1 cellular context compared by ENCODE assay signal in genomic region chr2:204683384-204683783, GRCh38.
A peak's percentile ranks its signal among the peaks of the same experiment; 100 is the strongest.
TF ChIP-seq lines count a peak whose summit lies in the region.

No MANE protein-coding gene starts in this region.

TF ChIP-seq in HepG2, 621 proteins besides CTCF, POLR2A, EP300 and RAD21 (continued from another document and continues in another):
- no peak for TF ChIP-seq MLXIP (CRISPR knock-in tag; IDR thresholded peaks at IDR 0.05; ENCODE audit: borderline replicate concordance)
- peak; percentile 70 for TF ChIP-seq POGZ (CRISPR knock-in tag; IDR thresholded peaks at IDR 0.05)
- TF ChIP-seq HMG20A (CRISPR knock-in tag; IDR thresholded peaks at IDR 0.05; ENCODE audit: borderline replicate concordance), result peak; percentile 68; the same call in 1 of the 2 replicates
- TF ChIP-seq HOMEZ (CRISPR knock-in tag; IDR thresholded peaks at IDR 0.05; ENCODE audit: low read depth), result peak; percentile 96; the same call in 1 of the 2 replicates
- TF ChIP-seq HDAC2 (CRISPR knock-in tag; IDR thresholded peaks at IDR 0.05), result peak; percentile 34; the same call in 1 of the 2 replicates
- no peak for TF ChIP-seq ZNF292 (CRISPR knock-in tag; IDR thresholded peaks at IDR 0.05; ENCODE audit: borderline replicate concordance, low read depth)
- no peak for TF ChIP-seq ZNF251 (CRISPR knock-in tag; IDR thresholded peaks at IDR 0.05)
- no peak for TF ChIP-seq SCMH1 (CRISPR knock-in tag; IDR thresholded peaks at IDR 0.05; ENCODE audit: borderline replicate concordance)
- no peak for TF ChIP-seq ZBTB34 (CRISPR knock-in tag; IDR thresholded peaks at IDR 0.05)
- no peak for TF ChIP-seq MLX (CRISPR knock-in tag; IDR thresholded peaks at IDR 0.05)
- peak; percentile 57; the same call in 1 of the 2 replicates for TF ChIP-seq MED1 (CRISPR knock-in tag; IDR thresholded peaks at IDR 0.05)
- 0 out of 2 replicates have a peak, but pooled peaks have one; percentile 31 for TF ChIP-seq PHF21A (CRISPR knock-in tag; IDR thresholded peaks at IDR 0.05)
- TF ChIP-seq ZNF691 (CRISPR knock-in tag; IDR thresholded peaks at IDR 0.05; ENCODE audit: borderline replicate concordance, low read depth), result no peak
- no peak for TF ChIP-seq BCL3 (CRISPR knock-in tag; IDR thresholded peaks at IDR 0.05)
- TF ChIP-seq ATF2 (CRISPR knock-in tag; IDR thresholded peaks at IDR 0.05), result 0 out of 2 replicates have a peak, but pooled peaks have one; percentile 16
- no peak for TF ChIP-seq KLF12 (CRISPR knock-in tag; IDR thresholded peaks at IDR 0.05; ENCODE audit: borderline replicate concordance)
- TF ChIP-seq ZMYM4 (CRISPR knock-in tag; IDR thresholded peaks at IDR 0.05), result peak; percentile 69
- no peak for TF ChIP-seq FOXO4 (CRISPR knock-in tag; conservative IDR thresholded peaks at IDR 0.05)
- no peak for TF ChIP-seq RFX1 (IDR thresholded peaks at IDR 0.05)
- TF ChIP-seq ZBTB20 (CRISPR knock-in tag; IDR thresholded peaks at IDR 0.05; ENCODE audit: borderline replicate concordance, low read depth), result no peak
- TF ChIP-seq ZNF10 (CRISPR knock-in tag; IDR thresholded peaks at IDR 0.05; ENCODE audit: borderline replicate concordance, low read depth), result no peak
- TF ChIP-seq HMG20B (CRISPR knock-in tag; conservative IDR thresholded peaks at IDR 0.05), result no peak
- TF ChIP-seq MXD1 (CRISPR knock-in tag; IDR thresholded peaks at IDR 0.05), result no peak
- no peak for TF ChIP-seq BRF2 (CRISPR knock-in tag; IDR thresholded peaks at IDR 0.05)
- TF ChIP-seq SIN3A (IDR thresholded peaks at IDR 0.05; ENCODE audit: borderline replicate concordance, low read depth, low read length), result no peak
- peak; percentile 77 for TF ChIP-seq ONECUT2 (CRISPR knock-in tag; IDR thresholded peaks at IDR 0.05)
- peak; percentile 96 for TF ChIP-seq GFI1 (CRISPR knock-in tag; IDR thresholded peaks at IDR 0.05; ENCODE audit: borderline replicate concordance)
- TF ChIP-seq ZNF788 (CRISPR knock-in tag; IDR thresholded peaks at IDR 0.05; ENCODE audit: borderline replicate concordance), result no peak
- peak; percentile 43; the same call in 1 of the 2 replicates for TF ChIP-seq SALL1 (CRISPR knock-in tag; IDR thresholded peaks at IDR 0.05)
- TF ChIP-seq THAP8 (CRISPR knock-in tag; IDR thresholded peaks at IDR 0.05; ENCODE audit: borderline replicate concordance), result no peak
- TF ChIP-seq ARID5B (CRISPR knock-in tag; IDR thresholded peaks at IDR 0.05), result peak; percentile 36; the same call in 1 of the 2 replicates
- peak; percentile 47; the same call in 1 of the 2 replicates for TF ChIP-seq FOXP4 (CRISPR knock-in tag; IDR thresholded peaks at IDR 0.05)
- TF ChIP-seq ZEB1 (IDR thresholded peaks at IDR 0.05; ENCODE audit: insufficient replicate concordance, low read depth), result no peak
- no peak for TF ChIP-seq TBX3 (IDR thresholded peaks at IDR 0.05; ENCODE audit: borderline replicate concordance)
- no peak for TF ChIP-seq YEATS2 (CRISPR knock-in tag; IDR thresholded peaks at IDR 0.05; ENCODE audit: borderline replicate concordance)
- TF ChIP-seq CCDC6 (CRISPR knock-in tag; IDR thresholded peaks at IDR 0.05), result no peak
- no peak for TF ChIP-seq JUN (CRISPR knock-in tag; IDR thresholded peaks at IDR 0.05)
- TF ChIP-seq ISL2 (CRISPR knock-in tag; IDR thresholded peaks at IDR 0.05), result peak; percentile 49; the same call in 1 of the 2 replicates
- TF ChIP-seq RFXANK (CRISPR knock-in tag; IDR thresholded peaks at IDR 0.05), result no peak
